ENCODE assay signal across 16 cellular contexts in genomic region chr6:121544691-121545090, GRCh38.
DNase-seq lines count a peak whose midpoint lies in the region; ATAC-seq, FAIRE-seq and TF ChIP-seq lines count a peak whose summit lies in the region.
"Had no signal": no experiment of that assay in that cellular context is flagged by ENCODE, and none has a peak within 500 bp of the region (broad histone marks: within the 10 kb centered on the region; RNA-seq: fewer than 3 reads in every experiment).

No MANE protein-coding gene starts in this region.

- TF ChIP-seq CTCF in astrocyte (IDR thresholded peaks at IDR 0.05; ENCODE audit: insufficient read depth, low read depth, low read length) (no peak), fibroblast of the aortic adventitia (IDR thresholded peaks at IDR 0.05; ENCODE audit: insufficient read depth, low read length) (no peak), testis (IDR thresholded peaks at IDR 0.05) (no peak), colonic mucosa (IDR thresholded peaks at IDR 0.05) (no peak)

- no peak for FAIRE-seq in astrocyte (lab: Jason Lieb, UNC)
- FAIRE-seq: GM12892, H1 had no signal

- no peak overlapping the region for H3K27ac Mint-ChIP-seq in astrocyte (ENCODE audit: unreplicated experiment)
- H3K27ac Mint-ChIP-seq in activated T-cell treated with anti-CD3 and anti-CD28 coated beads, Interleukin-2, amount 50 U/mL, for 72 hours, result no peak overlapping the region
- H3K27ac Mint-ChIP-seq: CD4-positive, alpha-beta T cell had no signal

- no peak overlapping the region for H3K9ac ChIP-seq in astrocyte (ENCODE audit: low read length)
- no peak overlapping the region for H3K9ac ChIP-seq in colonic mucosa (ENCODE audit: low read depth in 2 of 2, low read length in 2 of 2)

- H4K20me1 ChIP-seq in astrocyte (ENCODE audit: insufficient read depth, low read length), result no peaks in the 10 kb centered on the region

- H3K9me3 Mint-ChIP-seq in astrocyte (ENCODE audit: unreplicated experiment), result no peaks in the 10 kb centered on the region
- no peaks in the 10 kb centered on the region for H3K9me3 Mint-ChIP-seq in activated T-cell treated with anti-CD3 and anti-CD28 coated beads, Interleukin-2, amount 50 U/mL, for 72 hours
- H3K9me3 Mint-ChIP-seq: CD4-positive, alpha-beta T cell had no signal

- no peak for TF ChIP-seq POLR2A in testis (IDR thresholded peaks at IDR 0.05)

- peaks cover 17% of the 10 kb centered on the region for H3K4me1 Mint-ChIP-seq in astrocyte (ENCODE audit: low read depth, unreplicated experiment)
- H3K4me1 Mint-ChIP-seq in activated T-cell treated with anti-CD3 and anti-CD28 coated beads, Interleukin-2, amount 50 U/mL, for 72 hours (ENCODE audit: low read depth), result no peaks in the 10 kb centered on the region

- DNase-seq in EL (peak; percentile 16), astrocyte (ENCODE audit: low read depth) (peak; percentile 53), fibroblast of the aortic adventitia (ENCODE audit: low read depth) (peak; percentile 44), testis (no peak), colonic mucosa (no peak)
- DNase-seq in activated T-cell treated with anti-CD3 and anti-CD28 coated beads, Interleukin-2, amount 50 U/mL, for 72 hours, result no peak
- DNase-seq: Caco-2; CD4-positive, alpha-beta T cell; KBM-7; NCI-H1105 treated with DMSO at 0.1 percent for 48 hours; NCI-H1694; NCI-H2081 treated with DMSO at 0.1 percent for 48 hours had no signal

- H3K36me3 Mint-ChIP-seq in astrocyte (ENCODE audit: low read depth, unreplicated experiment), result no peaks in the 10 kb centered on the region
- H3K36me3 Mint-ChIP-seq in activated T-cell treated with anti-CD3 and anti-CD28 coated beads, Interleukin-2, amount 50 U/mL, for 72 hours (ENCODE audit: insufficient read depth in 2 of 2), result no peaks in the 10 kb centered on the region

- H3K4me3 ChIP-seq in astrocyte (ENCODE audit: insufficient read depth, low read depth, low read length), result no peak overlapping the region
- H3K4me3 ChIP-seq in fibroblast of the aortic adventitia (ENCODE audit: low read depth, low read length), result no peak overlapping the region
- no peak overlapping the region for H3K4me3 ChIP-seq in testis
- no peak overlapping the region for H3K4me3 ChIP-seq in colonic mucosa

- no peak overlapping the region for H3K4me3 Mint-ChIP-seq in astrocyte (ENCODE audit: unreplicated experiment)
- no peak overlapping the region for H3K4me3 Mint-ChIP-seq in activated T-cell treated with anti-CD3 and anti-CD28 coated beads, Interleukin-2, amount 50 U/mL, for 72 hours
- H3K4me3 Mint-ChIP-seq: CD4-positive, alpha-beta T cell had no signal

- H3K4me2 ChIP-seq in astrocyte (ENCODE audit: low read length), result no peak overlapping the region

- no peak overlapping the region for H3K27ac ChIP-seq in astrocyte (ENCODE audit: low read depth, low read length)
- H3K27ac ChIP-seq in testis, result no peak overlapping the region
- H3K27ac ChIP-seq in colonic mucosa, result no peak overlapping the region

- H3K79me2 ChIP-seq in astrocyte (ENCODE audit: insufficient read depth, low read length), result no peaks in the 10 kb centered on the region

- no peaks in the 10 kb centered on the region for H3K9me3 ChIP-seq in astrocyte (ENCODE audit: insufficient read depth, low read depth, low read length)
- no peaks in the 10 kb centered on the region for H3K9me3 ChIP-seq in testis
- H3K9me3 ChIP-seq in colonic mucosa, result no peaks in the 10 kb centered on the region
- H3K9me3 ChIP-seq: Caco-2 had no signal

- no peaks in the 10 kb centered on the region for H3K27me3 ChIP-seq in astrocyte (ENCODE audit: insufficient read depth, low read length)
- H3K27me3 ChIP-seq in testis, result no peaks in the 10 kb centered on the region
- no peaks in the 10 kb centered on the region for H3K27me3 ChIP-seq in colonic mucosa

- ATAC-seq in HG03025 (IDR thresholded peaks at IDR 0.05; ENCODE audit: low FRiP score, unreplicated experiment), result no peak
- ATAC-seq in activated T-cell treated with anti-CD3 and anti-CD28 coated beads, Interleukin-2, amount 50 U/mL, for 72 hours (replicated peaks in 1 of 2), result no peak
- ATAC-seq: Panc1 had no signal

- WGBS in testis, 2 donors, result 83 to 84% methylated on average over 4 of the region's 4 CpGs

- H2AFZ ChIP-seq in astrocyte (ENCODE audit: low read depth, low read length), result no peak overlapping the region

- peaks cover 4% of the 10 kb centered on the region for H3K4me1 ChIP-seq in astrocyte (ENCODE audit: insufficient read depth, low read length)
- no peaks in the 10 kb centered on the region for H3K4me1 ChIP-seq in testis
- H3K4me1 ChIP-seq in colonic mucosa, result no peaks in the 10 kb centered on the region
- H3K4me1 ChIP-seq: Caco-2 had no signal

- intact Hi-C loops in testis (cut with DNase I; ENCODE audit: low total_unique reads), result no loop called here
- intact Hi-C loops in colonic mucosa (cut with DNase I), result no loop called here

- H3K36me3 ChIP-seq in astrocyte (ENCODE audit: insufficient read depth, low read length) (no peaks in the 10 kb centered on the region), testis (ENCODE audit: low read depth, missing control alignments) (no peaks in the 10 kb centered on the region), colonic mucosa (no peaks in the 10 kb centered on the region)

- H3K27me3 Mint-ChIP-seq in astrocyte (ENCODE audit: low read depth, unreplicated experiment), result no peaks in the 10 kb centered on the region
- no peaks in the 10 kb centered on the region for H3K27me3 Mint-ChIP-seq in activated T-cell treated with anti-CD3 and anti-CD28 coated beads, Interleukin-2, amount 50 U/mL, for 72 hours (ENCODE audit: low read depth)
- H3K27me3 Mint-ChIP-seq: CD4-positive, alpha-beta T cell had no signal

Comparison
In these comparisons a context has a peak if more than half of its experiments do, and no peak if none do; other contexts are left out.
1. DNase-seq: peak in EL (single experiment), astrocyte (single experiment) and fibroblast of the aortic adventitia (single experiment); none in testis (single experiment), colonic mucosa (single experiment) and activated T-cell treated with anti-CD3 and anti-CD28 coated beads, Interleukin-2, amount 50 U/mL, for 72 hours (0 of 2).